22 cellular contexts compared by ENCODE assay signal in the genomic region with DNA sequence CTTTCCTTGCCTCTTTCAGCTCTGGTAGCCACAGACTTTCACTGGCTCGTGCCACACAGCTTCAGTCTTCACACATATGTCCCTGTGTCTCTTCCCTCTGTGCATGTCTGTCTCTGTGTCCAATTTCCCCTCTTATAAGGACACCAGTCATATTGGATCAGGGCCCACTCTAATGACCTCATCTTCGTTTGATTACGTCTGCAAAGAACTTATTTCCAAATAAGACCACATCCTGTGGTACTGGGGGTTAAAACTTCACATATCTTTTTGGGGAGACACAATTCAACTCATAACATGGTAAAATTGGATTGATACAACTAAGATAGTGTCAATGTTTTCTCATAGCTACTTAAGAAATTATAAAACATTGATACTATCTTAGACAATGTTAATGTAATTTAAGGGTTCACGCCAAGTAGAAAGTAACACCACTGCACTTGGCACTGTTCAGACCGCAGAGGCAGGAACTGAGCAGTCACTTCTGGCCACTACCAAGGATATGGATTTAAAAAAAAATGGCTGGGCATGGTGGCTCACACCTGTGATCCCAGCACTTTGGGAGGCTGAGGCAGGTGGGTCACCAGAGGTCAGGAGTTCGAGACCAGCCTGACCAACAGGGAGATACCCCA.
DNase-seq lines count a peak whose midpoint lies in the region; ATAC-seq, FAIRE-seq and TF ChIP-seq lines count a peak whose summit lies in the region.
"Had no signal": no experiment of that assay in that cellular context is flagged by ENCODE, and none has a peak within 500 bp of the region (broad histone marks: within the 10 kb centered on the region; RNA-seq: fewer than 3 reads in every experiment).

No MANE protein-coding gene starts in this region.

- H3K36me3 ChIP-seq in GM12878 (ENCODE audit: control insufficient read depth in 2 of 2, insufficient read depth in 2 of 2, low read length in 1 of 2), result no peaks in the 10 kb centered on the region
- H3K36me3 ChIP-seq in mesenchymal stem cell (ENCODE audit: control insufficient read depth in 1 of 2, insufficient read depth in 2 of 2, low read depth in 1 of 2, low read length in 2 of 2), result peaks cover 7 to 15% of the 10 kb centered on the region in 2 experiments
- H3K36me3 ChIP-seq: cardiac muscle cell, esophagus squamous epithelium, lower lobe of right lung had no signal

- no peak for TF ChIP-seq EP300 in GM12878 (IDR thresholded peaks at IDR 0.05; ENCODE audit: borderline replicate concordance in 1 of 2, control insufficient read depth in 1 of 2, low read depth in 2 of 2, low read length in 2 of 2)

- H2BK15ac ChIP-seq in mesenchymal stem cell (ENCODE audit: low read depth, poor library complexity, severe bottlenecking), result no peak overlapping the region

- no peak overlapping the region for H2BK5ac ChIP-seq in mesenchymal stem cell (ENCODE audit: low read depth, low read length, poor library complexity, severe bottlenecking)

- H3K18ac ChIP-seq in mesenchymal stem cell (ENCODE audit: low read depth in 1 of 2, low read length in 2 of 2), result peak overlapping the region in 1 of 2 experiments; percentile 65

- peaks cover 16% of the 10 kb centered on the region for H3K4me1 Mint-ChIP-seq in stimulated activated naive CD8-positive, alpha-beta T cell treated with anti-CD3 and anti-CD28 coated beads, Interleukin-15, amount 100 ng/mL, for 72 hours

- H3K4ac ChIP-seq in mesenchymal stem cell (ENCODE audit: low read depth in 1 of 2, low read length in 2 of 2), result no peak overlapping the region

- no peak for TF ChIP-seq RAD21 in GM12878 (IDR thresholded peaks at IDR 0.05; ENCODE audit: insufficient read depth, low read depth, low read length)

- H3K4me2 ChIP-seq in GM12878 (ENCODE audit: control insufficient read depth, insufficient read depth) (no peak overlapping the region), mesenchymal stem cell (ENCODE audit: low read length, poor library complexity, severe bottlenecking) (no peak overlapping the region)
- H3K4me2 ChIP-seq: A549, KMS-11 had no signal

- H3K9ac ChIP-seq in GM12878 (ENCODE audit: control insufficient read depth, insufficient read depth, low read length) (no peak overlapping the region), mesenchymal stem cell (ENCODE audit: low read length) (no peak overlapping the region)
- H3K9ac ChIP-seq: KMS-11 had no signal

- H2AFZ ChIP-seq in GM12878 (ENCODE audit: control insufficient read depth, low read depth, low read length) (no peak overlapping the region), mesenchymal stem cell (ENCODE audit: low read depth, low read length) (no peak overlapping the region)

- no peak for TF ChIP-seq CTCF in GM12878 (IDR thresholded peaks at IDR 0.05 in 2 of 3, conservative IDR thresholded peaks at IDR 0.05 in 1 of 3; ENCODE audit: control insufficient read depth in 2 of 3, extremely low read depth in 1 of 3, insufficient read depth in 1 of 3, low read depth in 3 of 3, low read length in 3 of 3)

- no peak overlapping the region for H3K4me3 ChIP-seq in GM12878
- H3K4me3 ChIP-seq in mesenchymal stem cell (ENCODE audit: insufficient read depth in 1 of 2, low read depth in 1 of 2, low read length in 2 of 2), result no peak overlapping the region
- H3K4me3 ChIP-seq: A549, cardiac muscle cell, esophagus squamous epithelium, lower lobe of right lung had no signal

- FAIRE-seq in GM12878 (lab: Jason Lieb, UNC), result no peak
- FAIRE-seq: A549, GM18507 had no signal

- H3K14ac ChIP-seq in mesenchymal stem cell (ENCODE audit: low read length in 2 of 2), result no peak overlapping the region

- SMC1A ChIA-PET in GM12878 (lab: Charles Lee; ENCODE audit: uncharacterized antibody, unreplicated experiment), result interaction anchor here (0.8 to 1.4 kb wide), 4 partner anchors 40 to 115 kb away, joined by 3 to 5 read pairs (median 4); no protein-coding TSS in a partner anchor

- no peaks in the 10 kb centered on the region for H4K20me1 ChIP-seq in GM12878 (ENCODE audit: control insufficient read depth, insufficient read depth)

- no peak overlapping the region for H4K91ac ChIP-seq in mesenchymal stem cell (ENCODE audit: low read length)

- H3K79me2 ChIP-seq in GM12878 (ENCODE audit: control insufficient read depth, insufficient read depth, low read length), result no peaks in the 10 kb centered on the region

- no peak overlapping the region for H2AK5ac ChIP-seq in mesenchymal stem cell (ENCODE audit: low read length, severe bottlenecking)

- no peak overlapping the region for H3K23ac ChIP-seq in mesenchymal stem cell (ENCODE audit: low read length in 2 of 2)

- no peak overlapping the region for H4K8ac ChIP-seq in mesenchymal stem cell (ENCODE audit: low read length)

- RAD21 ChIA-PET in GM12878 (lab: Charles Lee; ENCODE audit: unreplicated experiment), result interaction anchor here (0.9 to 1.2 kb wide), 2 partner anchors 13 to 115 kb away, joined by 3 read pairs; no protein-coding TSS in a partner anchor

- no peak for TF ChIP-seq POLR2A in GM12878 (IDR thresholded peaks at IDR 0.05; ENCODE audit: low read depth, low read length)

- no peak for DNase-seq in stimulated activated naive CD8-positive, alpha-beta T cell treated with anti-CD3 and anti-CD28 coated beads, Interleukin-15, amount 100 ng/mL, for 72 hours
- no peak for DNase-seq in stimulated activated naive CD8-positive, alpha-beta T cell treated with anti-CD3 and anti-CD28 coated beads, Interleukin-15, Interleukin-2, amounts not matched to agents 100 U/mL and 50 U/mL, for 24 hours
- DNase-seq in GM12878 (ENCODE audit: low read depth, low spot score) (no peak), mesenchymal stem cell (peak; percentile 63), dedifferentiated amniotic fluid mesenchymal stem cell (ENCODE audit: extremely low spot score) (no peak), globus pallidus (ENCODE audit: low spot score) (no peak), CD1c-positive myeloid dendritic cell (ENCODE audit: extremely low spot score) (no peak), NCI-H187 treated with DMSO at 0.1 percent for 48 hours (lab: John Stamatoyannopoulos, UW) (no peak)
- DNase-seq: DMS79, esophagus squamous epithelium, head of caudate nucleus, lower lobe of right lung, NCI-H1092, NCI-H2081, T-helper 9 cell had no signal

- POLR2A ChIA-PET in GM12878 (lab: Charles Lee), result no interaction called here

- 83% methylated on average over 6 of the region's 6 CpGs for WGBS in GM12878 (ENCODE audit: insufficient coverage, insufficient replicate concordance, low lambda C conversion rate, missing lambda C conversion rate)
- WGBS in mesenchymal stem cell, result 96% methylated on average over 4 of the region's 6 CpGs

- H3K9me3 ChIP-seq in GM12878 (replicated peaks; ENCODE audit: control insufficient read depth, insufficient read depth, low read length), result no peaks in the 10 kb centered on the region
- no peaks in the 10 kb centered on the region for H3K9me3 ChIP-seq in mesenchymal stem cell (ENCODE audit: control insufficient read depth, low read length)
- H3K9me3 ChIP-seq: A549, esophagus squamous epithelium, lower lobe of right lung had no signal

- no peaks in the 10 kb centered on the region for H3K27me3 ChIP-seq in GM12878 (replicated peaks in 1 of 2; ENCODE audit: control insufficient read depth in 2 of 2, insufficient read depth in 2 of 2, low read length in 1 of 2)
- no peaks in the 10 kb centered on the region for H3K27me3 ChIP-seq in mesenchymal stem cell (ENCODE audit: control insufficient read depth in 1 of 2, insufficient read depth in 1 of 2, low read length in 2 of 2)
- H3K27me3 ChIP-seq: cardiac muscle cell, esophagus squamous epithelium had no signal

- H2BK12ac ChIP-seq in mesenchymal stem cell (ENCODE audit: low read length in 2 of 2), result peak overlapping the region in 1 of 2 experiments; percentile 39

- H3K79me1 ChIP-seq in mesenchymal stem cell (replicated peaks; ENCODE audit: low read length, poor library complexity, severe bottlenecking), result no peaks in the 10 kb centered on the region

- no peak overlapping the region for H3K4me3 Mint-ChIP-seq in stimulated activated naive CD8-positive, alpha-beta T cell treated with anti-CD3 and anti-CD28 coated beads, Interleukin-15, amount 100 ng/mL, for 72 hours
- H3K4me3 Mint-ChIP-seq: nephron had no signal

- peak; percentile 56 for ATAC-seq in stimulated activated naive CD8-positive, alpha-beta T cell treated with anti-CD3 and anti-CD28 coated beads, Interleukin-15, amount 100 ng/mL, for 72 hours
- ATAC-seq in stimulated activated naive CD8-positive, alpha-beta T cell treated with anti-CD3 and anti-CD28 coated beads, Interleukin-15, Interleukin-2, amounts not matched to agents 100 U/mL and 50 U/mL, for 24 hours, result no peak
- ATAC-seq in GM12878, result no peak
- ATAC-seq: A549, lower lobe of right lung, SK-N-SH treated with all-trans-retinoic acid at 6 μM for 48 hours had no signal

- no TSS peak for BruUV-seq in GM12878 (replicated peaks; lab: Mats Ljungman, UMichigan)

- H3K27me3 Mint-ChIP-seq in stimulated activated naive CD8-positive, alpha-beta T cell treated with anti-CD3 and anti-CD28 coated beads, Interleukin-15, amount 100 ng/mL, for 72 hours, result no peaks in the 10 kb centered on the region

- in situ Hi-C loops in GM12878 (cut with MboI), result no loop called here

- intact Hi-C loops in GM12878 (cut with micrococcal nuclease; ENCODE audit: unreplicated experiment), result no loop called here

- CTCF ChIA-PET in GM12878 (lab: Yijun Ruan, JAX), result interaction anchor here (0.8 to 1.2 kb wide), 2 partner anchors 9 to 184 kb away, joined by 4 to 5 read pairs; no protein-coding TSS in a partner anchor

- H3K27ac Mint-ChIP-seq in stimulated activated naive CD8-positive, alpha-beta T cell treated with anti-CD3 and anti-CD28 coated beads, Interleukin-15, amount 100 ng/mL, for 72 hours, result peak overlapping the region in 1 of 2 donors; percentile 41
- H3K27ac Mint-ChIP-seq: nephron had no signal

- H2BK120ac ChIP-seq in mesenchymal stem cell (ENCODE audit: low read depth, low read length), result no peak overlapping the region

- no peaks in the 10 kb centered on the region for H3K4me1 ChIP-seq in GM12878 (ENCODE audit: control insufficient read depth, insufficient read depth, low read length)
- H3K4me1 ChIP-seq in mesenchymal stem cell (ENCODE audit: control insufficient read depth, insufficient read depth, low read depth, low read length), result peaks cover 11% of the 10 kb centered on the region

- H3K9me3 Mint-ChIP-seq in stimulated activated naive CD8-positive, alpha-beta T cell treated with anti-CD3 and anti-CD28 coated beads, Interleukin-15, amount 100 ng/mL, for 72 hours, result no peaks in the 10 kb centered on the region
- H3K9me3 Mint-ChIP-seq: nephron had no signal

- H3K27ac ChIP-seq in GM12878 (ENCODE audit: control insufficient read depth, insufficient read depth), result no peak overlapping the region
- H3K27ac ChIP-seq in mesenchymal stem cell (ENCODE audit: low read length, poor library complexity, severe bottlenecking), result no peak overlapping the region
- H3K27ac ChIP-seq: C4-2B, cardiac muscle cell, KMS-11, lower lobe of right lung had no signal
